27 cellular contexts compared by ENCODE assay signal in the genomic region with DNA sequence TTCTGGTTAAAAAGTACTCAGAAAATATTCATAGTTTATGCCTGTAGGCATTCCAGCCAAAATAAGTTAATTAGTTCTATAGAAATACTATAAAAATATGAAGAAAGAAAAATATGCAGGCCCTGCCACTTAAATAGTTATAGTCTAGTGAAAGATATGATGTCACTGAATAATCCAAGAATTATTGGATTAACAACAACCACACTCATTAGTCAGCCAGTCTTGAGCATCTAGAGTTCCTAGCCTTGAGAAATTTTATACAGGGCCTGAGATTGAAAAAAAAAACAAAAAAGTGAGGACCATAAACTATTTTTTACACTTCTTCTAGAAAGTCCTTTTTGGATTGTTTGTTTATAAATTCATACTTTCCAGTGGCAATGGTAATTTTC.
"Had no signal": no experiment of that assay in that cellular context is flagged by ENCODE, and none has a peak within 500 bp of the region (broad histone marks: within the 10 kb centered on the region; RNA-seq: fewer than 3 reads in every experiment).

No MANE protein-coding gene starts in this region.

- H3K9ac ChIP-seq: KMS-11 had no signal

- H3K4me2 ChIP-seq: KMS-11 had no signal

- H3K4me3 ChIP-seq: ascending aorta, body of pancreas, MG63, SJSA1 had no signal

- H3K27ac ChIP-seq: ascending aorta, body of pancreas, KMS-11, SJSA1, VCaP had no signal

- DNase-seq: activated CD4-positive, alpha-beta T cell treated with anti-CD3 and anti-CD28 coated beads for 48 hours; activated CD4-positive, alpha-beta T cell treated with anti-CD3 and anti-CD28 coated beads, Interleukin-2, amount 50 U/mL, for 4 hours; activated CD4-positive, CD25-positive, alpha-beta regulatory T cell treated with anti-CD3 and anti-CD28 coated beads, Interleukin-2, amount 50 U/mL, for 72 hours; activated CD8-positive, alpha-beta memory T cell treated with anti-CD3 and anti-CD28 coated beads, Interleukin-2, amount 50 U/mL, for 48 hours; activated CD8-positive, alpha-beta T cell treated with anti-CD3 and anti-CD28 coated beads, Interleukin-2, amount 10 ng/mL, durations not matched to agents 7 days and 5 days; activated naive CD4-positive, alpha-beta T cell treated with anti-CD3 and anti-CD28 coated beads, Interleukin-2, amount 50 U/mL, for 16 hours; activated naive CD8-positive, alpha-beta T cell treated with anti-CD3 and anti-CD28 coated beads, Interleukin-2, amount 10 ng/mL, durations not matched to agents 7 days and 5 days; activated T-cell treated with anti-CD3 and anti-CD28 coated beads, Interleukin-2, amount 50 U/mL, for 1 hour; amniotic stem cell; body of pancreas; central memory CD4-positive, alpha-beta T cell; MG63; MV-4-11; NCI-H1092 treated with DMSO at 0.1 percent for 48 hours; NCI-H1417 treated with DMSO at 0.1 percent for 48 hours; NCI-H1694; NCI-H2029; NCI-H345; NCI-H510A; NCI-H526 treated with DMSO at 0.1 percent for 48 hours; PC-3; SHP77; T-cell had no signal

- H3K9me3 ChIP-seq: ascending aorta, MG63, SJSA1 had no signal

- ATAC-seq: activated CD8-positive, alpha-beta T cell treated with anti-CD3 and anti-CD28 coated beads, Interleukin-2, amount 10 ng/mL, durations not matched to agents 7 days and 5 days; body of pancreas; PC-3; T-cell had no signal

- H3K4me1 ChIP-seq: ascending aorta, body of pancreas, SJSA1 had no signal

- H3K27me3 ChIP-seq: ascending aorta, body of pancreas, MG63, SJSA1 had no signal

- H3K36me3 ChIP-seq: ascending aorta, MG63, SJSA1 had no signal
